In genomic region chr3:45167011-45167911, GRCh38 we compare ENCODE assay signal across 8 cellular contexts. TPM values are rescaled to one million over a fixed set of nuclear protein-coding genes. Genes with fewer than 3 reads are reported as not detected.
DNase-seq lines count a peak whose midpoint lies in the region; ATAC-seq and TF ChIP-seq lines count a peak whose summit lies in the region.

No MANE protein-coding gene starts in this region.

- H3K27ac Mint-ChIP-seq in activated naive CD8-positive, alpha-beta T cell treated with anti-CD3 and anti-CD28 coated beads, Interleukin-2, amount 50 U/mL, for 24 hours = peak overlapping the region; percentile 82

- H3K36me3 ChIP-seq in BJ (ENCODE audit: control insufficient read depth, insufficient read depth, low read length) (no peaks in the 10 kb centered on the region), MG63 (no peaks in the 10 kb centered on the region), prostate gland (no peaks in the 10 kb centered on the region), uterus (no peaks in the 10 kb centered on the region)

- H3K27me3 ChIP-seq in BJ (ENCODE audit: control insufficient read depth, insufficient read depth, low read length) = no peaks in the 10 kb centered on the region
- no peaks in the 10 kb centered on the region for H3K27me3 ChIP-seq in MG63
- H3K27me3 ChIP-seq in prostate gland (replicated peaks; ENCODE audit: insufficient read depth) = no peaks in the 10 kb centered on the region
- H3K27me3 ChIP-seq in uterus = no peaks in the 10 kb centered on the region

- CTCF ChIA-PET in BJ (lab: Yijun Ruan, JAX) = interaction anchor here (0.9 to 2.0 kb wide), 3 partner anchors 10 to 126 kb away, joined by 3 to 5 read pairs (median 3); no protein-coding TSS in a partner anchor

- TF ChIP-seq CTCF in BJ (IDR thresholded peaks at IDR 0.05; ENCODE audit: insufficient read depth, low read depth, low read length) (no peak), prostate gland (IDR thresholded peaks at IDR 0.05) (no peak), uterus (IDR thresholded peaks at IDR 0.05) (no peak)

- H3K36me3 Mint-ChIP-seq in activated naive CD8-positive, alpha-beta T cell treated with anti-CD3 and anti-CD28 coated beads, Interleukin-2, amount 50 U/mL, for 24 hours (ENCODE audit: low read depth) = no peaks in the 10 kb centered on the region

- H3K4me1 ChIP-seq in prostate gland (replicated peaks) = no peaks in the 10 kb centered on the region
- no peaks in the 10 kb centered on the region for H3K4me1 ChIP-seq in uterus

- WGBS in prostate gland = 29% methylated on average over 23 of the region's 23 CpGs

- ATAC-seq in GM21423 (IDR thresholded peaks at IDR 0.05; ENCODE audit: unreplicated experiment) (peak; percentile 84), left cardiac atrium (peak; percentile 90 to 95)
- ATAC-seq in activated naive CD8-positive, alpha-beta T cell treated with anti-CD3 and anti-CD28 coated beads, Interleukin-2, amount 50 U/mL, for 24 hours = peak; percentile 99

- H3K27me3 Mint-ChIP-seq in activated naive CD8-positive, alpha-beta T cell treated with anti-CD3 and anti-CD28 coated beads, Interleukin-2, amount 50 U/mL, for 24 hours = no peaks in the 10 kb centered on the region

- intact Hi-C loops in left cardiac atrium (cut with DNase I) (no loop called here), prostate gland (cut with DNase I) (no loop called here), uterus (cut with DNase I; ENCODE audit: low total_unique reads) (no loop called here)

- no peaks in the 10 kb centered on the region for H3K9me3 Mint-ChIP-seq in activated naive CD8-positive, alpha-beta T cell treated with anti-CD3 and anti-CD28 coated beads, Interleukin-2, amount 50 U/mL, for 24 hours

- H3K4me3 ChIP-seq in BJ (ENCODE audit: low read depth, low read length) (no peak overlapping the region), MG63 (no peak overlapping the region), prostate gland (no peak overlapping the region), uterus (no peak overlapping the region)

- peak overlapping the region; percentile 55 for H3K4me3 Mint-ChIP-seq in activated naive CD8-positive, alpha-beta T cell treated with anti-CD3 and anti-CD28 coated beads, Interleukin-2, amount 50 U/mL, for 24 hours

- peaks cover 24% of the 10 kb centered on the region for H3K4me1 Mint-ChIP-seq in activated naive CD8-positive, alpha-beta T cell treated with anti-CD3 and anti-CD28 coated beads, Interleukin-2, amount 50 U/mL, for 24 hours

- TF ChIP-seq POLR2A in prostate gland (IDR thresholded peaks at IDR 0.05) (no peak), uterus (IDR thresholded peaks at IDR 0.05) (no peak)

- no peaks in the 10 kb centered on the region for H3K9me3 ChIP-seq in MG63
- H3K9me3 ChIP-seq in prostate gland = no peaks in the 10 kb centered on the region
- no peaks in the 10 kb centered on the region for H3K9me3 ChIP-seq in uterus

- POLR2A ChIA-PET in BJ (lab: Charles Lee) = interaction anchor here (0.6 kb wide), 1 partner anchor 154 kb away, joined by 4 read pairs; no protein-coding TSS in a partner anchor

- H3K27ac ChIP-seq in prostate gland = no peak overlapping the region
- peak overlapping the region in 1 of 2 donors; percentile 11 for H3K27ac ChIP-seq in uterus

- peak; percentile 91 for DNase-seq in BJ (ENCODE audit: low read depth)
- DNase-seq in MG63 = peak; percentile 95
- DNase-seq in SW480 (ENCODE audit: low spot score) = peak; percentile 98
- peak; percentile 83 for DNase-seq in activated naive CD8-positive, alpha-beta T cell treated with anti-CD3 and anti-CD28 coated beads, Interleukin-2, amount 50 U/mL, for 24 hours
- peak; percentile 87 for DNase-seq in left cardiac atrium
- DNase-seq in prostate gland (ENCODE audit: low spot score) = peak; percentile 90
- DNase-seq in uterus = peak; percentile 57 to 59

RNA-seq across cellular contexts. Expression of gene CDCP1, which starts 21.1 kb away (rescaled TPM):
- polyA plus RNA-seq in BJ (2011; rRNA removed) = 1.0 and 1.3 TPM in 2 replicates
- 1.3 and 2.5 TPM in 2 replicates for polyA minus RNA-seq in BJ (2011; rRNA and poly(A)+ RNA removed)
- 0.03 and 1.3 TPM in 2 replicates for total RNA-seq in MG63 (2014; rRNA removed; shearing (Covaris generic); ENCODE audit: low replicate concordance)
- total RNA-seq in left cardiac atrium = 1 to 10 TPM in 1 of 2 donors, under 1 TPM in 1; 0.74 to 1.3 TPM
- total RNA-seq in prostate gland = 10 to 100 TPM; 14.3 to 21.5 TPM
- 10 to 100 TPM in 1 of 4 donors, 1 to 10 TPM in 3; 1.8 to 14.2 (median 4.0) TPM for total RNA-seq in uterus

RNA-seq across cellular contexts. Expression of gene TMEM158, which starts 58.8 kb away (rescaled TPM):
- 1.6 and 1.7 TPM in 2 replicates for polyA plus RNA-seq in BJ (2011; rRNA removed)
- 0.33 and 0.67 TPM in 2 replicates for polyA minus RNA-seq in BJ (2011; rRNA and poly(A)+ RNA removed)
- total RNA-seq in MG63 (2014; rRNA removed; shearing (Covaris generic); ENCODE audit: low replicate concordance) = 13.5 and 17.0 TPM in 2 replicates
- total RNA-seq in left cardiac atrium (under 1 TPM; 0.44 to 0.56 TPM), prostate gland (10 to 100 TPM in 1 of 2 donors, 1 to 10 TPM in 1; 3.6 to 20.8 TPM), uterus (10 to 100 TPM in 3 of 4 donors, 1 to 10 TPM in 1; 2.6 to 93.1 (median 47.8) TPM)
